ENCODE assay signal across 1 cellular context in genomic region chr10:11898372-11899066, GRCh38.
TF ChIP-seq lines count a peak whose summit lies in the region.

No MANE protein-coding gene starts in this region.

TF ChIP-seq in K562, 482 proteins besides CTCF, POLR2A, EP300 and RAD21 (continued from another document and continues in another):
- TF ChIP-seq CREB3 (tag; conservative IDR thresholded peaks at IDR 0.05; ENCODE audit: low read depth): peak; percentile 88
- peak; percentile 92 for TF ChIP-seq SUPT5H (IDR thresholded peaks at IDR 0.05)
- 0 out of 2 replicates have a peak, but pooled peaks have one; percentile 55 for TF ChIP-seq HIVEP1 (CRISPR knock-in tag; IDR thresholded peaks at IDR 0.05)
- peak; percentile 90 for TF ChIP-seq SMAD1 (IDR thresholded peaks at IDR 0.05; ENCODE audit: low read depth, low read length, partially characterized antibody)
- peak; percentile 26; the same call in 1 of the 2 replicates for TF ChIP-seq ZNF143 (CRISPR knock-in tag; IDR thresholded peaks at IDR 0.05)
- TF ChIP-seq ZBTB9 (CRISPR knock-in tag; IDR thresholded peaks at IDR 0.05): peak; percentile 78; the same call in 1 of the 2 replicates
- no peak for TF ChIP-seq ATF2 (CRISPR knock-in tag; IDR thresholded peaks at IDR 0.05)
- TF ChIP-seq CHCHD3 (CRISPR knock-in tag; IDR thresholded peaks at IDR 0.05): 0 out of 2 replicates have a peak, but pooled peaks have one; percentile 9
- peak; percentile 40 to 86 (median 83) for TF ChIP-seq YY1 (IDR thresholded peaks at IDR 0.05; ENCODE audit: borderline replicate concordance in 1 of 3, control insufficient read depth in 1 of 3, extremely low read depth in 1 of 3, insufficient read depth in 3 of 3, insufficient read length in 1 of 3, insufficient replicate concordance in 2 of 3, low read depth in 1 of 3, low read length in 2 of 3)
- peak; percentile 38 for TF ChIP-seq RBM22 (IDR thresholded peaks at IDR 0.05; ENCODE audit: low read depth, low read length, poor library complexity, severe bottlenecking)
- peak in 1 of 2 experiments; percentile 78; a peak in 2 of 4 replicates for TF ChIP-seq BCLAF1 (IDR thresholded peaks at IDR 0.05; ENCODE audit: borderline replicate concordance in 1 of 2, control insufficient read depth in 1 of 2, low read depth in 2 of 2, low read length in 1 of 2)
- peak; percentile 93 for TF ChIP-seq ETV1 (tag; conservative IDR thresholded peaks at IDR 0.05; ENCODE audit: low read depth)
- no peak for TF ChIP-seq ZNF717 (CRISPR knock-in tag; IDR thresholded peaks at IDR 0.05)
- TF ChIP-seq SP1 (CRISPR knock-in tag; IDR thresholded peaks at IDR 0.05): peak; percentile 81
- TF ChIP-seq ATF3 (IDR thresholded peaks at IDR 0.05): peak; percentile 74
- TF ChIP-seq ATF3 (CRISPR knock-in tag; conservative IDR thresholded peaks at IDR 0.05): peak; percentile 75; the same call in 1 of the 2 replicates
- TF ChIP-seq NFRKB (IDR thresholded peaks at IDR 0.05; ENCODE audit: low read depth): peak; percentile 97
- TF ChIP-seq POLR2H (tag; IDR thresholded peaks at IDR 0.05; ENCODE audit: low read depth): peak; percentile 90
- peak; percentile 61 for TF ChIP-seq MTA1 (IDR thresholded peaks at IDR 0.05; ENCODE audit: borderline replicate concordance)
- TF ChIP-seq DMBX1 (CRISPR knock-in tag; IDR thresholded peaks at IDR 0.05; ENCODE audit: borderline replicate concordance): peak; percentile 84; the same call in 1 of the 2 replicates
- peak; percentile 86 for TF ChIP-seq CXXC5 (CRISPR knock-in tag; IDR thresholded peaks at IDR 0.05)
- TF ChIP-seq GTF2E2 (tag; IDR thresholded peaks at IDR 0.05): no peak
- TF ChIP-seq BCOR (IDR thresholded peaks at IDR 0.05): peak; percentile 50; the same call in 1 of the 2 replicates
- TF ChIP-seq STAT5A (IDR thresholded peaks at IDR 0.05; ENCODE audit: borderline replicate concordance, low read length): peak; percentile 32; the same call in 1 of the 2 replicates
- peak; percentile 90; a peak in 3 of 4 replicates for TF ChIP-seq UBTF (IDR thresholded peaks at IDR 0.05; ENCODE audit: borderline replicate concordance in 1 of 2, low read depth in 2 of 2, low read length in 2 of 2)
- TF ChIP-seq HDAC2 (IDR thresholded peaks at IDR 0.05): peak; percentile 50
- TF ChIP-seq ETV6 (IDR thresholded peaks at IDR 0.05; ENCODE audit: borderline replicate concordance in 1 of 2, low read depth in 2 of 2, low read length in 1 of 2): 0 out of 4 replicates have a peak, but pooled peaks of 1 of the 2 experiments have one; percentile 47
- TF ChIP-seq ETV6 (CRISPR knock-in tag; IDR thresholded peaks at IDR 0.05; ENCODE audit: borderline replicate concordance): no peak
- peak; percentile 68; the same call in 1 of the 2 replicates for TF ChIP-seq PHF8 (IDR thresholded peaks at IDR 0.05; ENCODE audit: borderline replicate concordance, low read length)
- TF ChIP-seq ELF1 (tag; IDR thresholded peaks at IDR 0.05): peak; percentile 63
- TF ChIP-seq PKNOX1 (IDR thresholded peaks at IDR 0.05): peak; percentile 12; the same call in 1 of the 2 replicates
- TF ChIP-seq PTRF (tag; IDR thresholded peaks at IDR 0.05): no peak
- TF ChIP-seq ZEB2 (IDR thresholded peaks at IDR 0.05): peak; percentile 83
- TF ChIP-seq ZNF217 (CRISPR knock-in tag; IDR thresholded peaks at IDR 0.05): no peak
- TF ChIP-seq SMAD4 (CRISPR knock-in tag; conservative IDR thresholded peaks at IDR 0.05): peak; percentile 98
- peak; percentile 88 for TF ChIP-seq ZBTB7A (IDR thresholded peaks at IDR 0.05; ENCODE audit: borderline replicate concordance, control insufficient read depth, low read depth, low read length)
- no peak for TF ChIP-seq ZNF398 (CRISPR knock-in tag; IDR thresholded peaks at IDR 0.05)
- TF ChIP-seq ZNF316 (IDR thresholded peaks at IDR 0.05): no peak
- TF ChIP-seq ZNF75A (CRISPR knock-in tag; IDR thresholded peaks at IDR 0.05): 0 out of 2 replicates have a peak, but pooled peaks have one; percentile 4
- peak; percentile 65 to 78 for TF ChIP-seq E2F6 (IDR thresholded peaks at IDR 0.05; ENCODE audit: borderline replicate concordance in 1 of 2, extremely low read depth in 1 of 2, insufficient read depth in 1 of 2, insufficient read length in 1 of 2, low read depth in 1 of 2, low read length in 1 of 2, poor library complexity in 1 of 2, severe bottlenecking in 1 of 2)
- peak; percentile 52 for TF ChIP-seq ARID4B (CRISPR knock-in tag; IDR thresholded peaks at IDR 0.05)
- peak; percentile 71; the same call in 1 of the 2 replicates for TF ChIP-seq HDAC8 (tag; IDR thresholded peaks at IDR 0.05)
- peak; percentile 22; the same call in 1 of the 2 replicates for TF ChIP-seq MAFK (IDR thresholded peaks at IDR 0.05; ENCODE audit: low read length)
- TF ChIP-seq NELFE (IDR thresholded peaks at IDR 0.05; ENCODE audit: insufficient read depth, insufficient read length): no peak
